ENCODE assay signal across 1 cellular context in genomic region chr1:110617589-110617988, GRCh38.
TF ChIP-seq lines count a peak whose summit lies in the region.

No MANE protein-coding gene starts in this region.

TF ChIP-seq in K562, 482 proteins besides CTCF, POLR2A, EP300 and RAD21 (continued from another document):
- TF ChIP-seq ZNF609 (CRISPR knock-in tag; IDR thresholded peaks at IDR 0.05; ENCODE audit: borderline replicate concordance) (no peak), EZH2 (IDR thresholded peaks at IDR 0.05; ENCODE audit: borderline replicate concordance, low read depth, low read length) (no peak)
